Comparison of ENCODE assay signal across 1 cellular context in genomic region chr7:70035955-70036354, GRCh38.
TF ChIP-seq lines count a peak whose summit lies in the region.

No MANE protein-coding gene starts in this region.

TF ChIP-seq in SK-N-SH, 30 proteins besides CTCF, POLR2A, EP300 and RAD21:
- TF ChIP-seq, protein P1, sequence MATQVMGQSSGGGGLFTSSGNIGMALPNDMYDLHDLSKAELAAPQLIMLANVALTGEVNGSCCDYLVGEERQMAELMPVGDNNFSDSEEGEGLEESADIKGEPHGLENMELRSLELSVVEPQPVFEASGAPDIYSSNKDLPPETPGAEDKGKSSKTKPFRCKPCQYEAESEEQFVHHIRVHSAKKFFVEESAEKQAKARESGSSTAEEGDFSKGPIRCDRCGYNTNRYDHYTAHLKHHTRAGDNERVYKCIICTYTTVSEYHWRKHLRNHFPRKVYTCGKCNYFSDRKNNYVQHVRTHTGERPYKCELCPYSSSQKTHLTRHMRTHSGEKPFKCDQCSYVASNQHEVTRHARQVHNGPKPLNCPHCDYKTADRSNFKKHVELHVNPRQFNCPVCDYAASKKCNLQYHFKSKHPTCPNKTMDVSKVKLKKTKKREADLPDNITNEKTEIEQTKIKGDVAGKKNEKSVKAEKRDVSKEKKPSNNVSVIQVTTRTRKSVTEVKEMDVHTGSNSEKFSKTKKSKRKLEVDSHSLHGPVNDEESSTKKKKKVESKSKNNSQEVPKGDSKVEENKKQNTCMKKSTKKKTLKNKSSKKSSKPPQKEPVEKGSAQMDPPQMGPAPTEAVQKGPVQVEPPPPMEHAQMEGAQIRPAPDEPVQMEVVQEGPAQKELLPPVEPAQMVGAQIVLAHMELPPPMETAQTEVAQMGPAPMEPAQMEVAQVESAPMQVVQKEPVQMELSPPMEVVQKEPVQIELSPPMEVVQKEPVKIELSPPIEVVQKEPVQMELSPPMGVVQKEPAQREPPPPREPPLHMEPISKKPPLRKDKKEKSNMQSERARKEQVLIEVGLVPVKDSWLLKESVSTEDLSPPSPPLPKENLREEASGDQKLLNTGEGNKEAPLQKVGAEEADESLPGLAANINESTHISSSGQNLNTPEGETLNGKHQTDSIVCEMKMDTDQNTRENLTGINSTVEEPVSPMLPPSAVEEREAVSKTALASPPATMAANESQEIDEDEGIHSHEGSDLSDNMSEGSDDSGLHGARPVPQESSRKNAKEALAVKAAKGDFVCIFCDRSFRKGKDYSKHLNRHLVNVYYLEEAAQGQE (IDR thresholded peaks at IDR 0.05; ENCODE audit: low read depth, low read length) = peak; percentile 61; the same call in 1 of the 2 replicates
- no peak for TF ChIP-seq MEF2A (IDR thresholded peaks at IDR 0.05; ENCODE audit: borderline replicate concordance, low read depth)
